Comparison of ENCODE assay signal across 30 cellular contexts in genomic region chr15:49196856-49197255, GRCh38.
"Had no signal": no experiment of that assay in that cellular context is flagged by ENCODE, and none has a peak within 500 bp of the region (broad histone marks: within the 10 kb centered on the region; RNA-seq: fewer than 3 reads in every experiment).

No MANE protein-coding gene starts in this region.

- H3K4me1 Mint-ChIP-seq: nephron progenitor cell, neural progenitor cell had no signal

- DNase-seq: head of caudate nucleus; hippocampal formation; kidney glomerular epithelial cell; left colon; left ventricle myocardium superior; lower lobe of right lung; mammary epithelial cell; mesenchymal stem cell; naive B cell; natural killer cell; nephron progenitor cell; occipital lobe; psoas muscle; retina; right cardiac atrium; sigmoid colon; small intestine; spleen; stimulated activated CD4-positive, alpha-beta T cell treated with anti-CD3 and anti-CD28 coated beads, Interleukin-4, amount 100 ng/mL, for 24 hours; stimulated activated naive CD4-positive, alpha-beta T cell; tibial artery; trophoblast cell; upper lobe of right lung had no signal

- H3K4me3 Mint-ChIP-seq: mesothelial cell of epicardium; naive B cell; natural killer cell; nephron progenitor cell; neural progenitor cell; stimulated activated effector memory CD8-positive, alpha-beta T cell treated with anti-CD3 and anti-CD28 coated beads, Interleukin-12 subunit alpha, Interleukin-12 subunit beta, amount 100 ng/mL, for 72 hours; stimulated activated naive CD8-positive, alpha-beta T cell treated with anti-CD3 and anti-CD28 coated beads, Interleukin-15, Interleukin-2, amounts not matched to agents 100 ng/mL and 50 ng/mL, for 24 hours had no signal

- ATAC-seq: left colon; left ventricle myocardium superior; lower lobe of right lung; natural killer cell; psoas muscle; right cardiac atrium; stimulated activated effector memory CD8-positive, alpha-beta T cell treated with anti-CD3 and anti-CD28 coated beads, Interleukin-12 subunit alpha, Interleukin-12 subunit beta, amount 100 ng/mL, for 72 hours; upper lobe of right lung had no signal

- H3K36me3 Mint-ChIP-seq: natural killer cell, neural progenitor cell had no signal

- H3K9me3 ChIP-seq: lower lobe of right lung, neutrophil, psoas muscle, sigmoid colon, spleen, suprapubic skin, thoracic aorta, tibial artery, upper lobe of right lung had no signal

- H3K27me3 Mint-ChIP-seq: naive B cell; stimulated activated naive CD8-positive, alpha-beta T cell treated with anti-CD3 and anti-CD28 coated beads, Interleukin-15, Interleukin-2, amounts not matched to agents 100 ng/mL and 50 ng/mL, for 24 hours had no signal

- H3K27ac Mint-ChIP-seq: nephron progenitor cell; neural progenitor cell; stimulated activated effector memory CD8-positive, alpha-beta T cell treated with anti-CD3 and anti-CD28 coated beads, Interleukin-12 subunit alpha, Interleukin-12 subunit beta, amount 100 ng/mL, for 72 hours; stimulated activated naive CD8-positive, alpha-beta T cell treated with anti-CD3 and anti-CD28 coated beads, Interleukin-15, Interleukin-2, amounts not matched to agents 100 ng/mL and 50 ng/mL, for 24 hours had no signal
